In the genomic region with DNA sequence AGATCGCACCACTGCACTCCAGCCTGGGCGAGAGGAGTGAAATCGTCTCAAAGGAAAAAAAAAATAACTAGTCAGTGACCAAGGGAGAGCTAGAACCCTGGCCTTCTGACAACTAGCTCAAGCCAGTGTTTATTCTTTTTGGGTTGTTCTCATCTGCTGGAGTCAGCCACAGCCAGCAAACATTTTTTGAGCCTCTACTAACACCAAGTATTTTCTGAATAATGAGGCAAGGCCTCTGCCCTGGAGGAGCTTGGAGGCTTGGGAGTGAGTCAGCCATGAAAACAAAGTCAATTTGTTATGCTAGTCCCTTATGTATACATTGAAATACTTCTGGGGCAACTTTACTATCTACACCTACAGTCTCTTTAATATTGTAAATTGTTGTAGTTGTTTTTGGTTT, we compare ENCODE assay signal across 17 cellular contexts.
A peak's percentile ranks its signal among the peaks of the same experiment; 100 is the strongest.
DNase-seq lines count a peak whose midpoint lies in the region; ATAC-seq lines count a peak whose summit lies in the region.
"Had no signal": no experiment of that assay in that cellular context is flagged by ENCODE, and none has a peak within 500 bp of the region (broad histone marks: within the 10 kb centered on the region; RNA-seq: fewer than 3 reads in every experiment).

No MANE protein-coding gene starts in this region.

- peaks cover 4% of the 10 kb centered on the region for H3K36me3 ChIP-seq in adipocyte (ENCODE audit: control insufficient read depth, insufficient read depth, low read length, severe bottlenecking)
- H3K36me3 ChIP-seq: right lobe of liver had no signal

- H3K4me1 ChIP-seq in adipocyte (ENCODE audit: control insufficient read depth, insufficient read depth, low read length) = peaks cover 26% of the 10 kb centered on the region
- H3K4me1 ChIP-seq: right lobe of liver had no signal

- H3K4me3 ChIP-seq in adipocyte (ENCODE audit: low read length) = no peak overlapping the region
- H3K4me3 ChIP-seq: coronary artery, right lobe of liver had no signal

- ATAC-seq in HG03175 (IDR thresholded peaks at IDR 0.05; ENCODE audit: unreplicated experiment) = no peak
- no peak for ATAC-seq in GM21576 (IDR thresholded peaks at IDR 0.05; ENCODE audit: unreplicated experiment)
- ATAC-seq in GM21390 (IDR thresholded peaks at IDR 0.05; ENCODE audit: unreplicated experiment) = no peak
- no peak for ATAC-seq in activated CD4-positive, CD25-positive, alpha-beta regulatory T cell treated with anti-CD3 and anti-CD28 coated beads, Interleukin-2, amount 50 U/mL, for 24 hours
- ATAC-seq: activated CD8-positive, alpha-beta T cell treated with anti-CD3 and anti-CD28 coated beads for 36 hours; natural killer cell; right lobe of liver had no signal

- peak overlapping the region; percentile 22 for H3K9ac ChIP-seq in adipocyte (ENCODE audit: low read length)

- DNase-seq in GM04503 (ENCODE audit: low read depth) (peak; percentile 44), adipocyte (ENCODE audit: low read depth) (peak; percentile 85), fibroblast of the conjunctiva (ENCODE audit: low read depth) (peak; percentile 57), smooth muscle cell of the brain vasculature (ENCODE audit: low read depth, low spot score) (peak; percentile 43)
- DNase-seq: activated CD8-positive, alpha-beta T cell treated with anti-CD3 and anti-CD28 coated beads for 36 hours; activated gamma-delta T cell; GOT3; natural killer cell; NCI-H1092; NCI-H446; right lobe of liver; T-helper 9 cell had no signal

- H3K27me3 ChIP-seq in adipocyte (replicated peaks; ENCODE audit: control insufficient read depth, insufficient read depth, low read length) = no peaks in the 10 kb centered on the region
- H3K27me3 ChIP-seq: right lobe of liver had no signal

- H3K9me3 ChIP-seq in adipocyte (ENCODE audit: control insufficient read depth, low read length) = no peaks in the 10 kb centered on the region
- H3K9me3 ChIP-seq: right lobe of liver had no signal
